28 cellular contexts compared by ENCODE assay signal in genomic region chr12:21962236-21962635, GRCh38. TPM values are rescaled to one million over a fixed set of nuclear protein-coding genes. Genes with fewer than 3 reads are reported as not detected.
A peak's percentile ranks its signal among the peaks of the same experiment; 100 is the strongest.
DNase-seq lines count a peak whose midpoint lies in the region; ATAC-seq and TF ChIP-seq lines count a peak whose summit lies in the region.
"Had no signal": no experiment of that assay in that cellular context is flagged by ENCODE, and none has a peak within 500 bp of the region (broad histone marks: within the 10 kb centered on the region; RNA-seq: fewer than 3 reads in every experiment).

No MANE protein-coding gene starts in this region.

- no peak overlapping the region for H3K27ac ChIP-seq in IMR-90 (ENCODE audit: insufficient read depth, low read length)
- no peak overlapping the region for H3K27ac ChIP-seq in brain microvascular endothelial cell
- H3K27ac ChIP-seq: colonic mucosa, skin epidermis, tibial nerve had no signal

- H3K27me3 ChIP-seq in IMR-90 (ENCODE audit: control insufficient read depth, insufficient read depth, low read length) (no peaks in the 10 kb centered on the region), brain microvascular endothelial cell (replicated peaks) (no peaks in the 10 kb centered on the region)
- H3K27me3 ChIP-seq: BE2C, colonic mucosa, tibial nerve had no signal

- H3K9ac ChIP-seq in IMR-90 (ENCODE audit: low read depth, low read length) = no peak overlapping the region

- dilution Hi-C loops in IMR-90 (cut with HindIII; ENCODE audit: low sequenced_read_pairs, unreplicated experiment) = no loop called here

- peaks cover 46% of the 10 kb centered on the region for H3K9me3 Mint-ChIP-seq in nephron progenitor cell
- H3K9me3 Mint-ChIP-seq: effector memory CD8-positive, alpha-beta T cell had no signal

- H2BK5ac ChIP-seq in IMR-90 (ENCODE audit: low read depth, low read length, poor library complexity, severe bottlenecking) = no peak overlapping the region

- no peaks in the 10 kb centered on the region for H3K4me1 Mint-ChIP-seq in nephron progenitor cell
- H3K4me1 Mint-ChIP-seq: activated B cell treated with CpG ODN at 0.5 μM for 24 hours, natural killer cell had no signal

- no peak overlapping the region for H3K27ac Mint-ChIP-seq in nephron progenitor cell
- H3K27ac Mint-ChIP-seq: activated B cell treated with CpG ODN at 0.5 μM for 24 hours; effector memory CD8-positive, alpha-beta T cell; natural killer cell had no signal

- no peak overlapping the region for H4K91ac ChIP-seq in IMR-90 (ENCODE audit: insufficient read depth, low read depth, low read length)

- no peak overlapping the region for H2BK120ac ChIP-seq in IMR-90 (ENCODE audit: low read depth, low read length)

- H2BK20ac ChIP-seq in IMR-90 (ENCODE audit: low read depth, low read length) = no peak overlapping the region

- no peak overlapping the region for H3K4me2 ChIP-seq in IMR-90 (ENCODE audit: low read depth, low read length)

- no peaks in the 10 kb centered on the region for H3K27me3 Mint-ChIP-seq in nephron progenitor cell (ENCODE audit: low read depth, poor library complexity)
- H3K27me3 Mint-ChIP-seq: activated B cell treated with CpG ODN at 0.5 μM for 24 hours had no signal

- no peak overlapping the region for H4K8ac ChIP-seq in IMR-90 (ENCODE audit: low read depth in 2 of 2, low read length in 2 of 2)

- H3K56ac ChIP-seq in IMR-90 (ENCODE audit: extremely low read depth, insufficient read depth, low read length) = no peak overlapping the region

- H2AFZ ChIP-seq in IMR-90 (replicated peaks; ENCODE audit: low read length, poor library complexity) = no peak overlapping the region

- no CpG with 5 or more reads among the region's 5 CpGs for WGBS in IMR-90 (ENCODE audit: extremely low coverage in 2 of 2, insufficient read length in 1 of 2), 2 experiments

- H3K14ac ChIP-seq in IMR-90 (replicated peaks; ENCODE audit: low read depth, low read length) = no peak overlapping the region

- in situ Hi-C loops in IMR-90 (cut with MboI; ENCODE audit: low sequenced_read_pairs) = no loop called here
- in situ Hi-C loops in brain microvascular endothelial cell (cut with HindIII; ENCODE audit: low pct_ligation_motif_present, low sequenced_read_pairs) = no loop called here

- no peak overlapping the region for H3K23ac ChIP-seq in IMR-90 (ENCODE audit: low read depth, low read length)

- H3K9me1 ChIP-seq in IMR-90 (ENCODE audit: insufficient read depth, low read length) = no peaks in the 10 kb centered on the region

- no peaks in the 10 kb centered on the region for H4K20me1 ChIP-seq in IMR-90 (ENCODE audit: insufficient read depth, low read length)

- no peaks in the 10 kb centered on the region for H3K79me1 ChIP-seq in IMR-90 (ENCODE audit: low read depth in 1 of 2, low read length in 2 of 2)

- intact Hi-C loops in IMR-90 (cut with micrococcal nuclease) = no loop called here
- intact Hi-C loops in Right ventricle myocardium inferior (cut with DNase I) = no loop called here

- no peak overlapping the region for H3K18ac ChIP-seq in IMR-90 (ENCODE audit: low read depth, low read length)

- H3K36me3 Mint-ChIP-seq in nephron progenitor cell (ENCODE audit: low read depth) = peaks cover 18% of the 10 kb centered on the region
- H3K36me3 Mint-ChIP-seq: natural killer cell had no signal

- H3K4ac ChIP-seq in IMR-90 (ENCODE audit: low read depth, low read length) = no peak overlapping the region

- TF ChIP-seq POLR2A in IMR-90 (IDR thresholded peaks at IDR 0.05; ENCODE audit: low read depth, low read length) = no peak

- POLR2A ChIA-PET in IMR-90 (lab: Charles Lee; ENCODE audit: unreplicated experiment) = no interaction called here

- ATAC-seq in IMR-90 (ENCODE audit: low read depth) = peak; percentile 24; the same call in 1 of the 2 replicates
- no peak for ATAC-seq in Right ventricle myocardium inferior
- ATAC-seq: effector memory CD8-positive, alpha-beta T cell; esophagus mucosa; HCT116; natural killer cell had no signal

- no peak overlapping the region for H2AK5ac ChIP-seq in IMR-90 (ENCODE audit: low read depth, low read length)

- TF ChIP-seq RAD21 in IMR-90 (IDR thresholded peaks at IDR 0.05; ENCODE audit: low read length) = no peak

- no peaks in the 10 kb centered on the region for H3K36me3 ChIP-seq in IMR-90 (ENCODE audit: control insufficient read depth, insufficient read depth, low read length)
- no peaks in the 10 kb centered on the region for H3K36me3 ChIP-seq in brain microvascular endothelial cell (replicated peaks)
- H3K36me3 ChIP-seq: BE2C, colonic mucosa, tibial nerve had no signal

- peaks cover 2% of the 10 kb centered on the region for H3K9me3 ChIP-seq in IMR-90 (ENCODE audit: control insufficient read depth, insufficient read depth, low read length)
- H3K9me3 ChIP-seq: BE2C, colonic mucosa had no signal

- no peak for TF ChIP-seq CTCF in IMR-90 (conservative IDR thresholded peaks at IDR 0.05; ENCODE audit: low read depth, low read length)
- no peak for TF ChIP-seq CTCF in brain microvascular endothelial cell (IDR thresholded peaks at IDR 0.05; ENCODE audit: low read depth, low read length, missing control alignments)
- TF ChIP-seq CTCF in nephron progenitor cell (IDR thresholded peaks at IDR 0.05) = no peak

- H2BK15ac ChIP-seq in IMR-90 (ENCODE audit: low read depth, low read length) = no peak overlapping the region

- DNase-seq in EH (ENCODE audit: low read depth) (peak; percentile 85), IMR-90 (peak; percentile 79), brain microvascular endothelial cell (peak; percentile 68), glomerular visceral epithelial cell (ENCODE audit: extremely low spot score) (peak; percentile 82), nephron progenitor cell (no peak), GM19240 (ENCODE audit: insufficient read length, low spot score) (no peak), Right ventricle myocardium inferior (ENCODE audit: missing footprints) (no peak)
- no peak for DNase-seq in stimulated activated CD4-positive, alpha-beta T cell treated with anti-CD3 and anti-CD28 coated beads, Interleukin-15, amount 100 ng/mL, for 24 hours
- DNase-seq: ACHN; activated B cell treated with CpG ODN at 0.5 μM for 24 hours; activated naive CD4-positive, alpha-beta T cell treated with Interleukin-2 at 50 U/mL for 16 hours; BE2C; colonic mucosa; DMS153; effector memory CD8-positive, alpha-beta T cell; GDM1; islet precursor cell; MV-4-11; natural killer cell; NCI-H1436 treated with DMSO at 0.1 percent for 48 hours; NCI-H446 treated with DMSO at 0.1 percent for 48 hours; stimulated activated CD4-positive, alpha-beta T cell treated with anti-CD3 and anti-CD28 coated beads, Interleukin-1b, Interleukin-23, amount 100 ng/mL, for 48 hours; T-helper 9 cell had no signal

- CTCF ChIA-PET in IMR-90 (lab: Yijun Ruan, JAX) = no interaction called here

- H3K4me1 ChIP-seq in IMR-90 (ENCODE audit: control insufficient read depth, insufficient read depth, low read length) = no peaks in the 10 kb centered on the region
- H3K4me1 ChIP-seq: BE2C, colonic mucosa, tibial nerve had no signal

- no peak overlapping the region for H3K4me3 ChIP-seq in IMR-90 (ENCODE audit: insufficient read depth, low read depth, low read length)
- H3K4me3 ChIP-seq in brain microvascular endothelial cell (ENCODE audit: low read depth, low read length) = no peak overlapping the region
- H3K4me3 ChIP-seq: colonic mucosa, skin epidermis, tibial nerve had no signal

- H3K4me3 Mint-ChIP-seq in nephron progenitor cell = no peak overlapping the region
- H3K4me3 Mint-ChIP-seq: activated B cell treated with CpG ODN at 0.5 μM for 24 hours; effector memory CD8-positive, alpha-beta T cell; natural killer cell had no signal

- no peak overlapping the region for H4K5ac ChIP-seq in IMR-90 (ENCODE audit: low read depth, low read length)

- no TSS peak for BruUV-seq in IMR-90 (replicated peaks; lab: Mats Ljungman, UMichigan)

- H2AK9ac ChIP-seq in IMR-90 (replicated peaks; ENCODE audit: low read depth, low read length, poor library complexity) = no peak overlapping the region

TF ChIP-seq in IMR-90, 13 proteins besides CTCF, POLR2A, EP300 and RAD21:
- peak; percentile 67 for TF ChIP-seq CEBPB (IDR thresholded peaks at IDR 0.05; ENCODE audit: low read depth, low read length)
- TF ChIP-seq BHLHE40 (IDR thresholded peaks at IDR 0.05; ENCODE audit: low read depth, low read length) = no peak

RNA-seq across cellular contexts. Expression of gene ABCC9, which starts 21.0 kb away (rescaled TPM):
- total RNA-seq in IMR-90 (2012; rRNA removed) (5.6 and 6.6 TPM in 2 replicates), Right ventricle myocardium inferior (78.1 TPM)
- polyA plus RNA-seq in IMR-90 (2012; rRNA removed) = 1.2 and 1.4 TPM in 2 replicates
- 0.29 and 0.44 TPM in 2 replicates for polyA plus RNA-seq in IMR-90 (2012; cell fraction: cytosol; rRNA removed)
- polyA plus RNA-seq in IMR-90 (2012; cell fraction: nucleus; rRNA removed; ENCODE audit: low replicate concordance) = 0.11 and 1.4 TPM in 2 replicates
- total RNA-seq: activated B cell treated with CpG ODN at 0.5 μM for 24 hours, OCI-LY7 had no signal

Comparison
In these comparisons a context has a peak if more than half of its experiments do, and no peak if none do; other contexts are left out.
1. DNase-seq: peak in EH (single experiment), IMR-90 (single experiment), brain microvascular endothelial cell (single experiment) and glomerular visceral epithelial cell (single experiment); none in stimulated activated CD4-positive, alpha-beta T cell treated with anti-CD3 and anti-CD28 coated beads, Interleukin-15, amount 100 ng/mL, for 24 hours (single experiment), nephron progenitor cell (single experiment), GM19240 (single experiment) and Right ventricle myocardium inferior (single experiment).
2. RNA of gene ABCC9, which starts 21.0 kb away (total RNA-seq): 78.1 TPM in Right ventricle myocardium inferior (single experiment); 5.6 to 6.6 TPM in IMR-90; every median in the first group is over 10 times any median in the second.